Comparison of ENCODE assay signal across 7 cellular contexts in genomic region chr14:105449276-105450122, GRCh38. TPM values are rescaled to one million over a fixed set of nuclear protein-coding genes. Genes with fewer than 3 reads are reported as not detected.
"Had no signal": no experiment of that assay in that cellular context is flagged by ENCODE, and none has a peak within 500 bp of the region (broad histone marks: within the 10 kb centered on the region; RNA-seq: fewer than 3 reads in every experiment).

No MANE protein-coding gene starts in this region.

- DNase-seq: esophagus squamous epithelium had no signal

- H3K27me3 ChIP-seq: esophagus squamous epithelium, gastroesophageal sphincter, heart right ventricle, sigmoid colon, tibial artery had no signal

- H3K4me3 ChIP-seq: esophagus squamous epithelium, lung, sigmoid colon, tibial artery had no signal

- H3K9me3 ChIP-seq: esophagus squamous epithelium, gastroesophageal sphincter, heart right ventricle, sigmoid colon, tibial artery had no signal

- H3K27ac ChIP-seq: sigmoid colon had no signal

RNA-seq across cellular contexts. Expression of gene TEX22, which starts 51.2 kb away (rescaled TPM):
- total RNA-seq: mesenteric fat pad, sigmoid colon had no signal
